ENCODE assay signal across 8 cellular contexts in the genomic region with DNA sequence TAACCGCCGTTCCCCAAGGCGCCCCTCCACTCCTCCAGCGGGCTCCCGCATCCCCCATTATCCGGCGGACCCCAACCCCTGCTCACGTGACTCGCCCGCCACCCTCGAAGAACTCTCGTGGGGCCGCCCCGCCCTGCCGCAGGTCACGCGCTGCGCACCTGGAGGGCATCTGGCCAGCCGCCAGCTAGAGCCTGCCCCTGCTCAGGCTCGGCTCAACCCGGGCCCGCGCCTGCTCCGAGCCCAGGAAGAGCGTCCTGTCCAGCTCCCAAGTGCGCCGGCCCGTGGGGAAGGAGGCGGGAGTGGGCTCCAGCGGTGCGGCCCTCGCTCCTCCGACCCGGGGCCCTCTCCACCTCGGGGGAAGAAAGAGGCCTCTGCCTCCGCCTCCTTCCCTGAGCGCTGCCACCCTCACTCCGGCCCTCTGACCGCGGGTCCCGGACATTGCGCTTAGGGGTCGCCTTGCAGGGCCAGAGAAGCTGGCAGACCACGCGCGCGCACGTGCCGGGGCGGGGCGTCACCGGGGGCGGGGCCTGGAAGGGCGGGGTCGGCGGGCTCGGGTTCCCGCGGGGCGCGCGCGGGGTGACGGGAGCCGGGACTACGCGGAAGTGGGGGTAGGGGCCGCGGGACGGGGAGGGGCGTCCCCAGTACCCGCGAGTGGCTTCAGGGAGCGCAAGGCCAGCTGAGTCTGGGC. TPM values are rescaled to one million over a fixed set of nuclear protein-coding genes. Genes with fewer than 3 reads are reported as not detected.
DNase-seq lines count a peak whose midpoint lies in the region; ATAC-seq and TF ChIP-seq lines count a peak whose summit lies in the region.

No MANE protein-coding gene starts in this region.

- H3K4me3 ChIP-seq in AG04449 (ENCODE audit: low read depth, low read length) (peak overlapping the region; percentile 76), liver (ENCODE audit: low read depth in 1 of 3, low read length in 3 of 3) (peak overlapping the region; percentile 67 to 85 (median 85))

- no peaks in the 10 kb centered on the region for H3K27me3 ChIP-seq in liver (ENCODE audit: control insufficient read depth in 4 of 4, insufficient read depth in 4 of 4, low read length in 3 of 4)

- POLR2A ChIA-PET in AG04449 (lab: Yijun Ruan, JAX): interaction anchor here (0.8 to 1.2 kb wide), 5 partner anchors 28 to 367 kb away, joined by 3 to 7 read pairs (median 4); a partner anchor contains a TSS

- TF ChIP-seq CTCF in AG04449 (IDR thresholded peaks at IDR 0.05; ENCODE audit: insufficient read depth, low read length, missing control alignments): no peak
- no peak for TF ChIP-seq CTCF in liver (IDR thresholded peaks at IDR 0.05; ENCODE audit: low read depth, low read length, missing input control)

- DNase-seq in AG04449 (ENCODE audit: low read depth, low spot score) (no peak), NCI-H345 (lab: John Stamatoyannopoulos, UW) (peak; percentile 91), cortex of kidney (lab: John Stamatoyannopoulos, UW) (peak; percentile 74)
- peak; percentile 88 for DNase-seq in activated CD4-positive, alpha-beta T cell treated with anti-CD3 and anti-CD28 coated beads, Interleukin-2, amount 50 U/mL, for 1 hour
- DNase-seq in stimulated activated CD4-positive, alpha-beta T cell treated with anti-CD3 and anti-CD28 coated beads, Interleukin-2, amount 100 ng/mL, for 48 hours: peak; percentile 95

- H3K27ac ChIP-seq in liver (ENCODE audit: low read depth in 1 of 2, low read length in 2 of 2): peak overlapping the region; percentile 73 to 90

- no peaks in the 10 kb centered on the region for H3K9me3 ChIP-seq in liver (ENCODE audit: control insufficient read depth in 4 of 4, low read length in 3 of 4)

- CTCF ChIA-PET in AG04449 (lab: Yijun Ruan, JAX): interaction anchor here (0.6 to 5.0 kb wide), 35 partner anchors 9 to 385 kb away, joined by 3 to 50 read pairs (median 5); a partner anchor contains a TSS

- ATAC-seq in GM18870 (IDR thresholded peaks at IDR 0.05; ENCODE audit: unreplicated experiment): peak; percentile 49
- ATAC-seq in HG03103 (IDR thresholded peaks at IDR 0.05; ENCODE audit: low read depth, unreplicated experiment): peak; percentile 51

- no peaks in the 10 kb centered on the region for H3K36me3 ChIP-seq in liver (ENCODE audit: control insufficient read depth in 4 of 4, insufficient read depth in 3 of 4, low read depth in 1 of 4, low read length in 3 of 4)

- H3K4me1 ChIP-seq in liver (ENCODE audit: control insufficient read depth in 4 of 4, insufficient read depth in 4 of 4, low read length in 3 of 4): peaks cover 2 to 17% (median 8%) of the 10 kb centered on the region in 4 donors

- peak overlapping the region; percentile 48 to 66 for H3K9ac ChIP-seq in liver (ENCODE audit: low read depth in 1 of 2, low read length in 2 of 2)

- TF ChIP-seq RAD21 in liver (IDR thresholded peaks at IDR 0.05): no peak

- WGBS in liver: under 1% methylated on average over 74 of the region's 74 CpGs

TF ChIP-seq in liver, 16 proteins besides CTCF, POLR2A, EP300 and RAD21:
- TF ChIP-seq JUND (IDR thresholded peaks at IDR 0.05) (no peak), EGR1 (IDR thresholded peaks at IDR 0.05; ENCODE audit: low read depth in 2 of 2) (no peak), FOXA1 (IDR thresholded peaks at IDR 0.05) (no peak)
- TF ChIP-seq, protein P1, sequence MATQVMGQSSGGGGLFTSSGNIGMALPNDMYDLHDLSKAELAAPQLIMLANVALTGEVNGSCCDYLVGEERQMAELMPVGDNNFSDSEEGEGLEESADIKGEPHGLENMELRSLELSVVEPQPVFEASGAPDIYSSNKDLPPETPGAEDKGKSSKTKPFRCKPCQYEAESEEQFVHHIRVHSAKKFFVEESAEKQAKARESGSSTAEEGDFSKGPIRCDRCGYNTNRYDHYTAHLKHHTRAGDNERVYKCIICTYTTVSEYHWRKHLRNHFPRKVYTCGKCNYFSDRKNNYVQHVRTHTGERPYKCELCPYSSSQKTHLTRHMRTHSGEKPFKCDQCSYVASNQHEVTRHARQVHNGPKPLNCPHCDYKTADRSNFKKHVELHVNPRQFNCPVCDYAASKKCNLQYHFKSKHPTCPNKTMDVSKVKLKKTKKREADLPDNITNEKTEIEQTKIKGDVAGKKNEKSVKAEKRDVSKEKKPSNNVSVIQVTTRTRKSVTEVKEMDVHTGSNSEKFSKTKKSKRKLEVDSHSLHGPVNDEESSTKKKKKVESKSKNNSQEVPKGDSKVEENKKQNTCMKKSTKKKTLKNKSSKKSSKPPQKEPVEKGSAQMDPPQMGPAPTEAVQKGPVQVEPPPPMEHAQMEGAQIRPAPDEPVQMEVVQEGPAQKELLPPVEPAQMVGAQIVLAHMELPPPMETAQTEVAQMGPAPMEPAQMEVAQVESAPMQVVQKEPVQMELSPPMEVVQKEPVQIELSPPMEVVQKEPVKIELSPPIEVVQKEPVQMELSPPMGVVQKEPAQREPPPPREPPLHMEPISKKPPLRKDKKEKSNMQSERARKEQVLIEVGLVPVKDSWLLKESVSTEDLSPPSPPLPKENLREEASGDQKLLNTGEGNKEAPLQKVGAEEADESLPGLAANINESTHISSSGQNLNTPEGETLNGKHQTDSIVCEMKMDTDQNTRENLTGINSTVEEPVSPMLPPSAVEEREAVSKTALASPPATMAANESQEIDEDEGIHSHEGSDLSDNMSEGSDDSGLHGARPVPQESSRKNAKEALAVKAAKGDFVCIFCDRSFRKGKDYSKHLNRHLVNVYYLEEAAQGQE (IDR thresholded peaks at IDR 0.05): peak; percentile 11
- TF ChIP-seq, protein P2, sequence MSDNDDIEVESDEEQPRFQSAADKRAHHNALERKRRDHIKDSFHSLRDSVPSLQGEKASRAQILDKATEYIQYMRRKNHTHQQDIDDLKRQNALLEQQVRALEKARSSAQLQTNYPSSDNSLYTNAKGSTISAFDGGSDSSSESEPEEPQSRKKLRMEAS (IDR thresholded peaks at IDR 0.05): peak; percentile 17
- TF ChIP-seq, protein P3, sequence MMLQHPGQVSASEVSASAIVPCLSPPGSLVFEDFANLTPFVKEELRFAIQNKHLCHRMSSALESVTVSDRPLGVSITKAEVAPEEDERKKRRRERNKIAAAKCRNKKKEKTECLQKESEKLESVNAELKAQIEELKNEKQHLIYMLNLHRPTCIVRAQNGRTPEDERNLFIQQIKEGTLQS (IDR thresholded peaks at IDR 0.05): no peak

RNA-seq across cellular contexts. Expression of a gene that starts 28.4 kb away (rescaled TPM):
- total RNA-seq in liver: 100 to 1,000 TPM in 1 of 2 donors, 10 to 100 TPM in 1; 51.8 to 218 TPM
- 100 to 1,000 TPM in 1 of 2 donors, 10 to 100 TPM in 1; 81.8 to 183 TPM for polyA plus RNA-seq in liver

RNA-seq across cellular contexts. Expression of a gene that starts 28.9 kb away (rescaled TPM):
- total RNA-seq in liver: 10 to 100 TPM in 1 of 2 donors, 1 to 10 TPM in 1; 9.7 to 26.8 TPM
- 1 to 10 TPM; 4.0 to 5.1 TPM for polyA plus RNA-seq in liver
